9 cellular contexts compared by ENCODE assay signal in genomic region chr1:5993553-5994510, GRCh38. TPM values are rescaled to one million over a fixed set of nuclear protein-coding genes. Genes with fewer than 3 reads are reported as not detected.
DNase-seq lines count a peak whose midpoint lies in the region; ATAC-seq and TF ChIP-seq lines count a peak whose summit lies in the region.
"Had no signal": no experiment of that assay in that cellular context is flagged by ENCODE, and none has a peak within 500 bp of the region (broad histone marks: within the 10 kb centered on the region; RNA-seq: fewer than 3 reads in every experiment).

No MANE protein-coding gene starts in this region.

- no peaks in the 10 kb centered on the region for H3K9me3 ChIP-seq in heart left ventricle

- H3K4me1 ChIP-seq in heart left ventricle = peaks cover 4 to 37% (median 17%) of the 10 kb centered on the region in 12 donors

- H3K27me3 Mint-ChIP-seq in activated CD8-positive, alpha-beta memory T cell treated with anti-CD3 and anti-CD28 coated beads, Interleukin-2, amount 10 ng/mL, durations not matched to agents 7 days and 5 days = no peaks in the 10 kb centered on the region

- H3K36me3 Mint-ChIP-seq in activated CD8-positive, alpha-beta memory T cell treated with anti-CD3 and anti-CD28 coated beads, Interleukin-2, amount 10 ng/mL, durations not matched to agents 7 days and 5 days = peaks cover 8% of the 10 kb centered on the region

- intact Hi-C loops in heart left ventricle (cut with DNase I) = no loop called here

- H3K27me3 ChIP-seq in heart left ventricle = no peaks in the 10 kb centered on the region

- peaks cover 34% of the 10 kb centered on the region for H3K4me1 Mint-ChIP-seq in activated CD8-positive, alpha-beta memory T cell treated with anti-CD3 and anti-CD28 coated beads, Interleukin-2, amount 10 ng/mL, durations not matched to agents 7 days and 5 days

- ATAC-seq in activated CD8-positive, alpha-beta memory T cell treated with anti-CD3 and anti-CD28 coated beads, Interleukin-2, amount 10 ng/mL, durations not matched to agents 7 days and 5 days = no peak
- no peak for ATAC-seq in heart left ventricle

- TF ChIP-seq CTCF in heart left ventricle (IDR thresholded peaks at IDR 0.05) = no peak

- CTCF ChIA-PET in activated CD8-positive, alpha-beta memory T cell treated with anti-CD3 and anti-CD28 coated beads, Interleukin-2, amount 10 ng/mL, durations not matched to agents 7 days and 5 days (lab: Charles Lee) = interaction anchor here (0.5 to 3.1 kb wide), 7 partner anchors 19 to 60 kb away, joined by 3 to 16 read pairs (median 4); no protein-coding TSS in a partner anchor

- H3K27ac Mint-ChIP-seq in activated CD8-positive, alpha-beta memory T cell treated with anti-CD3 and anti-CD28 coated beads, Interleukin-2, amount 10 ng/mL, durations not matched to agents 7 days and 5 days = peak overlapping the region; percentile 90

- TF ChIP-seq POLR2A in heart left ventricle (IDR thresholded peaks at IDR 0.05) = no peak

- WGBS in heart left ventricle, 4 donors = 43 to 48% (median 47%) methylated on average over 24 to 29 of the region's 29 CpGs

- peak overlapping the region; percentile 54 to 95 (median 82) for H3K4me3 ChIP-seq in heart left ventricle

- H3K36me3 ChIP-seq in heart left ventricle = peaks cover 0 to 7% (median 0%) of the 10 kb centered on the region in 9 donors
- H3K36me3 ChIP-seq: cardiac muscle cell had no signal

- H3K4me3 Mint-ChIP-seq in activated CD8-positive, alpha-beta memory T cell treated with anti-CD3 and anti-CD28 coated beads, Interleukin-2, amount 10 ng/mL, durations not matched to agents 7 days and 5 days = peak overlapping the region; percentile 99

- H3K9me3 Mint-ChIP-seq in activated CD8-positive, alpha-beta memory T cell treated with anti-CD3 and anti-CD28 coated beads, Interleukin-2, amount 10 ng/mL, durations not matched to agents 7 days and 5 days (ENCODE audit: low read depth) = no peaks in the 10 kb centered on the region

- H3K27ac ChIP-seq in heart left ventricle = peak overlapping the region in 2 of 12 donors; percentile 81 to 96
- H3K27ac ChIP-seq: cardiac muscle cell had no signal

- DNase-seq in activated CD4-positive, alpha-beta T cell treated with anti-CD3 and anti-CD28 coated beads for 48 hours = peak; percentile 60
- no peak for DNase-seq in activated CD4-positive, alpha-beta T cell treated with anti-CD3 and anti-CD28 coated beads for 1 hour
- peak; percentile 64 for DNase-seq in activated CD8-positive, alpha-beta memory T cell treated with anti-CD3 and anti-CD28 coated beads, Interleukin-2, amount 10 ng/mL, durations not matched to agents 7 days and 5 days
- DNase-seq in heart left ventricle (peak in 2 of 5 donors; percentile 21 to 63), NCI-H510A treated with DMSO at 0.1 percent for 48 hours (lab: John Stamatoyannopoulos, UW) (no peak), COR-L47 (lab: John Stamatoyannopoulos, UW) (no peak), NCI-H82 (lab: John Stamatoyannopoulos, UW) (no peak)
- peak; percentile 34 for DNase-seq in stimulated activated CD4-positive, alpha-beta T cell treated with anti-CD3 and anti-CD28 coated beads, Interleukin-4, amount 100 ng/mL, for 1 hour

RNA-seq across cellular contexts. Expression of gene NPHP4, which starts 1.6 kb away (rescaled TPM):
- total RNA-seq in activated CD8-positive, alpha-beta memory T cell treated with anti-CD3 and anti-CD28 coated beads, Interleukin-2, amount 10 ng/mL, durations not matched to agents 7 days and 5 days = 10 to 100 TPM; 15.4 to 20.3 TPM
- 1 to 10 TPM; 2.5 to 6.3 (median 3.6) TPM for total RNA-seq in heart left ventricle
- polyA plus RNA-seq in heart left ventricle = 1 to 10 TPM; 2.1 to 3.1 TPM

RNA-seq across cellular contexts. Expression of gene KCNAB2, which starts 51.9 kb away (rescaled TPM):
- total RNA-seq in activated CD8-positive, alpha-beta memory T cell treated with anti-CD3 and anti-CD28 coated beads, Interleukin-2, amount 10 ng/mL, durations not matched to agents 7 days and 5 days = 100 to 1,000 TPM; 248 to 368 TPM
- total RNA-seq in heart left ventricle = 10 to 100 TPM; 22.7 to 51.4 (median 30.3) TPM
- 10 to 100 TPM; 10.7 to 17.1 TPM for polyA plus RNA-seq in heart left ventricle

Comparison
In these comparisons a context has a peak if more than half of its experiments do, and no peak if none do; other contexts are left out.
1. DNase-seq: peak in activated CD4-positive, alpha-beta T cell treated with anti-CD3 and anti-CD28 coated beads for 48 hours (single experiment), activated CD8-positive, alpha-beta memory T cell treated with anti-CD3 and anti-CD28 coated beads, Interleukin-2, amount 10 ng/mL, durations not matched to agents 7 days and 5 days (single experiment) and stimulated activated CD4-positive, alpha-beta T cell treated with anti-CD3 and anti-CD28 coated beads, Interleukin-4, amount 100 ng/mL, for 1 hour (single experiment); none in activated CD4-positive, alpha-beta T cell treated with anti-CD3 and anti-CD28 coated beads for 1 hour (single experiment), NCI-H510A treated with DMSO at 0.1 percent for 48 hours (single experiment), COR-L47 (single experiment) and NCI-H82 (single experiment).
2. RNA of gene KCNAB2, which starts 51.9 kb away (total RNA-seq): 248 to 368 TPM in activated CD8-positive, alpha-beta memory T cell treated with anti-CD3 and anti-CD28 coated beads, Interleukin-2, amount 10 ng/mL, durations not matched to agents 7 days and 5 days; 22.7 to 51.4 TPM in heart left ventricle; every median in the first group is over 4 times any median in the second.